ENCODE assay signal across 9 cellular contexts in genomic region chr10:45419673-45420020, GRCh38. TPM values are rescaled to one million over a fixed set of nuclear protein-coding genes. Genes with fewer than 3 reads are reported as not detected.
A peak's percentile ranks its signal among the peaks of the same experiment; 100 is the strongest.
DNase-seq lines count a peak whose midpoint lies in the region; ATAC-seq, FAIRE-seq and TF ChIP-seq lines count a peak whose summit lies in the region.
"Had no signal": no experiment of that assay in that cellular context is flagged by ENCODE, and none has a peak within 500 bp of the region (broad histone marks: within the 10 kb centered on the region; RNA-seq: fewer than 3 reads in every experiment).

No MANE protein-coding gene starts in this region.

- DNase-seq in GM12864 (ENCODE audit: low read depth) (no peak), colonic mucosa (no peak), mucosa of descending colon (peak in 1 of 3 donors; percentile 64), pons (ENCODE audit: low spot score) (no peak), RCC 7860 (ENCODE audit: low spot score) (no peak)

- peak overlapping the region; percentile 72 for H3K4me3 ChIP-seq in GM12864 (ENCODE audit: low read depth, low read length)
- H3K4me3 ChIP-seq in colonic mucosa: peak overlapping the region; percentile 38
- H3K4me3 ChIP-seq in mucosa of descending colon: no peak overlapping the region
- H3K4me3 ChIP-seq: K562 had no signal

- no peak for TF ChIP-seq CTCF in GM12864 (IDR thresholded peaks at IDR 0.05; ENCODE audit: low read depth, low read length, missing control alignments)
- TF ChIP-seq CTCF in colonic mucosa (IDR thresholded peaks at IDR 0.05): no peak
- no peak for TF ChIP-seq CTCF in mucosa of descending colon (IDR thresholded peaks at IDR 0.05)

- intact Hi-C loops in colonic mucosa (cut with DNase I) (no loop called here), mucosa of descending colon (cut with DNase I, micrococcal nuclease) (no loop called here)

- no peaks in the 10 kb centered on the region for H3K27me3 ChIP-seq in colonic mucosa

- H3K27ac ChIP-seq in colonic mucosa: peak overlapping the region; percentile 80

- H3K9me3 ChIP-seq in colonic mucosa (no peaks in the 10 kb centered on the region), mucosa of descending colon (no peaks in the 10 kb centered on the region)

- H3K4me1 ChIP-seq in colonic mucosa (peaks cover 6% of the 10 kb centered on the region), mucosa of descending colon (ENCODE audit: low read depth) (peaks cover 11% of the 10 kb centered on the region)

- ATAC-seq in HG03095 (IDR thresholded peaks at IDR 0.05; ENCODE audit: unreplicated experiment): peak; percentile 3
- ATAC-seq in mucosa of descending colon: peak; percentile 6
- ATAC-seq in GM21367 (IDR thresholded peaks at IDR 0.05; ENCODE audit: unreplicated experiment): no peak
- no peak for ATAC-seq in HG03159 (IDR thresholded peaks at IDR 0.05; ENCODE audit: unreplicated experiment)
- ATAC-seq: K562 had no signal

- H3K36me3 ChIP-seq in colonic mucosa (no peaks in the 10 kb centered on the region), mucosa of descending colon (ENCODE audit: low read depth) (no peaks in the 10 kb centered on the region)

- H3K9ac ChIP-seq in colonic mucosa (ENCODE audit: low read depth in 2 of 2, low read length in 2 of 2): peak overlapping the region; percentile 63 to 75

- FAIRE-seq in RCC 7860 (lab: Jason Lieb, UNC): no peak
- FAIRE-seq: K562 had no signal

RNA-seq across cellular contexts. Expression of gene ALOX5, which starts 45.6 kb away (rescaled TPM):
- total RNA-seq in colonic mucosa: 1 to 10 TPM; 6.2 to 6.4 TPM
- total RNA-seq in mucosa of descending colon: 10 to 100 TPM in 2 of 3 donors, 1 to 10 TPM in 1; 8.2 to 14.9 (median 14.3) TPM

Comparison
In these comparisons a context has a peak if more than half of its experiments do, and no peak if none do; other contexts are left out.
1. ATAC-seq: peak in HG03095 (single experiment) and mucosa of descending colon (single experiment); none in GM21367 (single experiment) and HG03159 (single experiment).